In genomic region chr2:84906108-84906899, GRCh38 we compare ENCODE assay signal across 8 cellular contexts. TPM values are rescaled to one million over a fixed set of nuclear protein-coding genes. Genes with fewer than 3 reads are reported as not detected.
A peak's percentile ranks its signal among the peaks of the same experiment; 100 is the strongest.
DNase-seq lines count a peak whose midpoint lies in the region; ATAC-seq and TF ChIP-seq lines count a peak whose summit lies in the region.

No MANE protein-coding gene starts in this region.

- DNase-seq in CD4-positive, alpha-beta T cell = peak in 6 of 10 experiments; percentile 24 to 70 (median 42)
- DNase-seq in GM20000 (ENCODE audit: low spot score) (peak; percentile 70), esophagus muscularis mucosa (ENCODE audit: extremely low spot score) (peak; percentile 90), uterus (peak in 1 of 2 donors; percentile 34), pons (ENCODE audit: low spot score) (no peak)
- peak; percentile 80 for DNase-seq in activated CD8-positive, alpha-beta memory T cell treated with anti-CD3 and anti-CD28 coated beads, Interleukin-2, amount 10 ng/mL, durations not matched to agents 7 days and 5 days

- peak overlapping the region; percentile 94 for H3K4me3 Mint-ChIP-seq in CD4-positive, alpha-beta T cell
- H3K4me3 Mint-ChIP-seq in activated CD8-positive, alpha-beta memory T cell treated with anti-CD3 and anti-CD28 coated beads, Interleukin-2, amount 10 ng/mL, durations not matched to agents 7 days and 5 days = peak overlapping the region; percentile 85
- H3K4me3 Mint-ChIP-seq in nephron = peak overlapping the region; percentile 90 to 95 (median 93)

- H3K9me3 ChIP-seq in CD4-positive, alpha-beta T cell (ENCODE audit: control insufficient read depth, low read length) = no peaks in the 10 kb centered on the region
- H3K9me3 ChIP-seq in esophagus muscularis mucosa (no peaks in the 10 kb centered on the region), uterus (no peaks in the 10 kb centered on the region)

- H3K9me3 Mint-ChIP-seq in CD4-positive, alpha-beta T cell = peaks cover 18% of the 10 kb centered on the region
- peaks cover 14% of the 10 kb centered on the region for H3K9me3 Mint-ChIP-seq in activated CD8-positive, alpha-beta memory T cell treated with anti-CD3 and anti-CD28 coated beads, Interleukin-2, amount 10 ng/mL, durations not matched to agents 7 days and 5 days (ENCODE audit: low read depth)
- no peaks in the 10 kb centered on the region for H3K9me3 Mint-ChIP-seq in nephron

- H3K4me1 Mint-ChIP-seq in CD4-positive, alpha-beta T cell (ENCODE audit: low read depth) = peaks cover 68% of the 10 kb centered on the region
- H3K4me1 Mint-ChIP-seq in activated CD8-positive, alpha-beta memory T cell treated with anti-CD3 and anti-CD28 coated beads, Interleukin-2, amount 10 ng/mL, durations not matched to agents 7 days and 5 days = peaks cover 67% of the 10 kb centered on the region
- H3K4me1 Mint-ChIP-seq in nephron = peaks cover 18% of the 10 kb centered on the region

- intact Hi-C loops in CD4-positive, alpha-beta T cell (cut with DNase I, micrococcal nuclease) = no loop called here
- intact Hi-C loops in esophagus muscularis mucosa (cut with DNase I) (loop anchor here (5.0 kb wide), 1 partner anchor 66 kb away; the partner anchor contains the start of gene KCMF1), uterus (cut with DNase I; ENCODE audit: low total_unique reads) (no loop called here)

- no peak for TF ChIP-seq CTCF in CD4-positive, alpha-beta T cell (IDR thresholded peaks at IDR 0.05)
- TF ChIP-seq CTCF in GM20000 (IDR thresholded peaks at IDR 0.05; ENCODE audit: extremely low read depth, missing control alignments) (no peak), esophagus muscularis mucosa (IDR thresholded peaks at IDR 0.05) (no peak), nephron (IDR thresholded peaks at IDR 0.05; ENCODE audit: unreplicated experiment in 3 of 3) (no peak), uterus (IDR thresholded peaks at IDR 0.05) (no peak)

- peaks cover 0 to 8% (median 2%) of the 10 kb centered on the region in 4 donors for H3K36me3 ChIP-seq in esophagus muscularis mucosa
- H3K36me3 ChIP-seq in uterus = no peaks in the 10 kb centered on the region

- H3K36me3 Mint-ChIP-seq in CD4-positive, alpha-beta T cell (ENCODE audit: low read depth) = peaks cover 32% of the 10 kb centered on the region
- peaks cover 58% of the 10 kb centered on the region for H3K36me3 Mint-ChIP-seq in activated CD8-positive, alpha-beta memory T cell treated with anti-CD3 and anti-CD28 coated beads, Interleukin-2, amount 10 ng/mL, durations not matched to agents 7 days and 5 days
- H3K36me3 Mint-ChIP-seq in nephron (ENCODE audit: low read depth) = peaks cover 38% of the 10 kb centered on the region

- H3K4me1 ChIP-seq in esophagus muscularis mucosa (peaks cover 11 to 25% (median 19%) of the 10 kb centered on the region in 4 donors), uterus (no peaks in the 10 kb centered on the region)

- POLR2A ChIA-PET in CD4-positive, alpha-beta T cell (lab: Charles Lee) = interaction anchor here (0.6 to 6.1 kb wide), 42 partner anchors 8 to 1534 kb away, joined by 3 to 215 read pairs (median 4); partner anchors contain the start of genes KCMF1, SUCLG1 and TRABD2A

- TF ChIP-seq POLR2A in esophagus muscularis mucosa (IDR thresholded peaks at IDR 0.05; ENCODE audit: low read depth) (no peak), uterus (IDR thresholded peaks at IDR 0.05) (no peak)

- H3K27ac Mint-ChIP-seq in CD4-positive, alpha-beta T cell = peak overlapping the region; percentile 93
- H3K27ac Mint-ChIP-seq in activated CD8-positive, alpha-beta memory T cell treated with anti-CD3 and anti-CD28 coated beads, Interleukin-2, amount 10 ng/mL, durations not matched to agents 7 days and 5 days = peak overlapping the region; percentile 91
- H3K27ac Mint-ChIP-seq in nephron = peak overlapping the region; percentile 86 to 96 (median 91)

- ATAC-seq in CD4-positive, alpha-beta T cell (ENCODE audit: poor library complexity) = no peak
- peak; percentile 20 for ATAC-seq in HG03571 (IDR thresholded peaks at IDR 0.05; ENCODE audit: unreplicated experiment)
- ATAC-seq in activated CD8-positive, alpha-beta memory T cell treated with anti-CD3 and anti-CD28 coated beads, Interleukin-2, amount 10 ng/mL, durations not matched to agents 7 days and 5 days = peak; percentile 13

- peak overlapping the region; percentile 85 for H3K27ac ChIP-seq in CD4-positive, alpha-beta T cell (ENCODE audit: low read depth, low read length)
- H3K27ac ChIP-seq in esophagus muscularis mucosa (replicated peaks in 1 of 4) (peak overlapping the region; percentile 88 to 96 (median 94)), uterus (peak overlapping the region; percentile 89 to 91)

- CTCF ChIA-PET in CD4-positive, alpha-beta T cell (lab: Charles Lee) = interaction anchor here (1.0 to 9.2 kb wide), 4 partner anchors 12 to 111 kb away, joined by 3 to 88 read pairs (median 16); partner anchors contain the start of gene TRABD2A
- CTCF ChIA-PET in activated CD8-positive, alpha-beta memory T cell treated with anti-CD3 and anti-CD28 coated beads, Interleukin-2, amount 10 ng/mL, durations not matched to agents 7 days and 5 days (lab: Charles Lee) = interaction anchor here (0.8 to 7.9 kb wide), 13 partner anchors 8 to 165 kb away, joined by 3 to 116 read pairs (median 5); partner anchors contain the start of gene TRABD2A

- H3K4me3 ChIP-seq in esophagus muscularis mucosa = peak overlapping the region; percentile 73 to 97 (median 92)
- H3K4me3 ChIP-seq in uterus = peak overlapping the region; percentile 63 to 90

- no peaks in the 10 kb centered on the region for H3K27me3 ChIP-seq in CD4-positive, alpha-beta T cell (ENCODE audit: control insufficient read depth, insufficient read depth, low read length)
- H3K27me3 ChIP-seq in esophagus muscularis mucosa (no peaks in the 10 kb centered on the region), uterus (no peaks in the 10 kb centered on the region)

- no peaks in the 10 kb centered on the region for H3K27me3 Mint-ChIP-seq in CD4-positive, alpha-beta T cell
- no peaks in the 10 kb centered on the region for H3K27me3 Mint-ChIP-seq in activated CD8-positive, alpha-beta memory T cell treated with anti-CD3 and anti-CD28 coated beads, Interleukin-2, amount 10 ng/mL, durations not matched to agents 7 days and 5 days
- H3K27me3 Mint-ChIP-seq in nephron (ENCODE audit: low read depth) = peaks cover 10% of the 10 kb centered on the region

- TF ChIP-seq EP300 in esophagus muscularis mucosa (IDR thresholded peaks at IDR 0.05) = no peak

- WGBS in esophagus muscularis mucosa = 2% methylated on average over 30 of the region's 38 CpGs

RNA-seq across cellular contexts. Expression of gene TMSB10, which starts 0.8 kb away (rescaled TPM):
- 1,000 to 10,000 TPM; 1,969 to 2,001 TPM for total RNA-seq in CD4-positive, alpha-beta T cell
- 1,000 to 10,000 TPM; 3,578 to 3,807 TPM for total RNA-seq in activated CD8-positive, alpha-beta memory T cell treated with anti-CD3 and anti-CD28 coated beads, Interleukin-2, amount 10 ng/mL, durations not matched to agents 7 days and 5 days
- total RNA-seq in esophagus muscularis mucosa = 1,000 to 10,000 TPM; 1,300 to 2,755 (median 1,711) TPM
- 1,000 to 10,000 TPM in 3 of 4 donors, 100 to 1,000 TPM in 1; 693 to 2,974 (median 1,499) TPM for total RNA-seq in uterus

RNA-seq across cellular contexts. Expression of gene TRABD2A, which starts 25.4 kb away (rescaled TPM):
- total RNA-seq in CD4-positive, alpha-beta T cell = 100 to 1,000 TPM; 166 to 170 TPM
- 10 to 100 TPM; 30.2 to 32.4 TPM for total RNA-seq in activated CD8-positive, alpha-beta memory T cell treated with anti-CD3 and anti-CD28 coated beads, Interleukin-2, amount 10 ng/mL, durations not matched to agents 7 days and 5 days
- total RNA-seq in esophagus muscularis mucosa = 1 to 10 TPM; 1.2 to 3.0 (median 2.1) TPM
- 1 to 10 TPM in 1 of 4 donors, under 1 TPM in 2, not detected in 1; 0.14 to 3.0 (median 0.29) TPM for total RNA-seq in uterus

Comparison
In these comparisons a context has a peak if more than half of its experiments do, and no peak if none do; other contexts are left out.
1. RNA of gene TRABD2A, which starts 25.4 kb away (total RNA-seq): 166 to 170 TPM in CD4-positive, alpha-beta T cell and 30.2 to 32.4 TPM in activated CD8-positive, alpha-beta memory T cell treated with anti-CD3 and anti-CD28 coated beads, Interleukin-2, amount 10 ng/mL, durations not matched to agents 7 days and 5 days; 1.2 to 3.0 TPM in esophagus muscularis mucosa and 0.14 to 3.0 TPM in uterus; every median in the first group is over 4 times any median in the second.
2. Peak in every context shown above with its lines, with median percentiles within 50 percentile points of each other: H3K27ac ChIP-seq, H3K27ac Mint-ChIP-seq and H3K4me3 Mint-ChIP-seq.